Comparison of ENCODE assay signal across 8 cellular contexts in the genomic region with DNA sequence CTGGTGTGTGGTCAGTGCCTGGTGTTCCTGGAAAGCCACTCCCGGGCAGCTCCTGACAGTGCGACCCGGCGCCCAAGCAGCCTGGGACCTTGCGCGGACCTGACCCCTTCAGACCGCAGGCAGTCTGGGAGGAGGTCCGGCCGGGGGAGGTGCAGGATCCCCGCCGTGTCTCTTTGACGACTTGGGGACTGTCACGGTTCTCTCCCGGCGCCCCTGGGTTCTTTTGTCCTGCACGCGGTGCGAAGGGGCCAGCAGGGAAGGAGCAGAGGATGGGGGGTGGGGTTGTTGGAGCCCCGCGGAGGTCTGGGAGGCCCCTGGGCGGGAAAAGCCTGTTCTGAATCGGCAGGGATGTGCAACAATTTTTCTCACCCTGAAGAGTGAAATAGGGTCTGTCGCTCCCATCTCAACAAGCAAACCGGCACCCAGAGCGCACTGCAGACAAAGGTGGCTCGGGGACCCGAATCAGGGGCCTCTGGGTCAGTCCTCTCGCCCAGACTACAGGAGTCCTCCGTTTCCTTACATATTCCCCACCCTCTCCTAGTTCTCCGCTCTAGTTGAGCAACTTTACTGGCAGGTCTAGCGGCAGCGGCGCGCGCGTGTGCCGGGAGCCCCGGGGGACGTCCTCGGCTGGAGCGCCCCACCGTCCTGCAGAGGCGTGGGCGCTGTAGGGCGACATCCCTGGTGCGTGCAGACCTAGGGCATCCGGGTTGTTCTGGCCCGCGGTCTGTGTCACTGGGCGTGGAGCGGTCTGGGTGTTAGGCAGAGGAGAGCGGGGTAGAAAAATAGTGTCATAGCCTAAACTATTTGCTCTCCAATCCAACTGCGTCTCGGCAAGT.
DNase-seq lines count a peak whose midpoint lies in the region; ATAC-seq and TF ChIP-seq lines count a peak whose summit lies in the region.

No MANE protein-coding gene starts in this region.

- no peak for TF ChIP-seq POLR2A in erythroblast (IDR thresholded peaks at IDR 0.05; ENCODE audit: low read length)

- H3K4me1 ChIP-seq in muscle layer of duodenum (ENCODE audit: control insufficient read depth in 1 of 2, insufficient read depth in 2 of 2, low read length in 2 of 2) = peaks cover 0 to 31% of the 10 kb centered on the region in 2 donors

- peaks cover 0 to 21% of the 10 kb centered on the region in 2 donors for H3K36me3 ChIP-seq in muscle layer of duodenum (ENCODE audit: control insufficient read depth in 1 of 2, insufficient read depth in 2 of 2, low read length in 2 of 2)

- ATAC-seq in GM19372 (IDR thresholded peaks at IDR 0.05; ENCODE audit: low read depth, unreplicated experiment) = peak; percentile 41
- peak; percentile 39 for ATAC-seq in HG03342 (IDR thresholded peaks at IDR 0.05; ENCODE audit: unreplicated experiment)

- no peaks in the 10 kb centered on the region for H3K9me3 ChIP-seq in muscle layer of duodenum (ENCODE audit: control insufficient read depth in 1 of 2, low read length in 2 of 2)

- peak overlapping the region; percentile 48 for H3K27ac ChIP-seq in muscle layer of duodenum (ENCODE audit: low read length)

- H3K4me3 ChIP-seq in muscle layer of duodenum (ENCODE audit: low read depth in 1 of 2, low read length in 2 of 2) = peak overlapping the region; percentile 70 to 76

- DNase-seq in COR-L47 (lab: John Stamatoyannopoulos, UW) (peak; percentile 30), T1000 (lab: John Stamatoyannopoulos, UW) (peak; percentile 73), erythroblast (lab: John Stamatoyannopoulos, UW) (peak; percentile 36 to 52), cerebellar cortex (ENCODE audit: low spot score) (no peak), activated gamma-delta T cell (lab: John Stamatoyannopoulos, UW) (no peak)

- H3K27me3 ChIP-seq in muscle layer of duodenum (ENCODE audit: low read depth, low read length) = peaks cover 39% of the 10 kb centered on the region

Comparison
In these comparisons a context has a peak if more than half of its experiments do, and no peak if none do; other contexts are left out.
1. DNase-seq: peak in COR-L47 (single experiment), T1000 (single experiment) and erythroblast (2 of 2); none in cerebellar cortex (single experiment) and activated gamma-delta T cell (single experiment).